8 cellular contexts compared by ENCODE assay signal in genomic region chr20:52820641-52821292, GRCh38.
"Had no signal": no experiment of that assay in that cellular context is flagged by ENCODE, and none has a peak within 500 bp of the region (broad histone marks: within the 10 kb centered on the region; RNA-seq: fewer than 3 reads in every experiment).

No MANE protein-coding gene starts in this region.

- FAIRE-seq: G401.6, GM12878, GM12891, GM12892, GM18507, GM19239 had no signal

- H3K4me3 ChIP-seq: GM12878 had no signal

- ATAC-seq: GM12878 had no signal

- DNase-seq: GDM1, GF-D8 had no signal
